In the genomic region with DNA sequence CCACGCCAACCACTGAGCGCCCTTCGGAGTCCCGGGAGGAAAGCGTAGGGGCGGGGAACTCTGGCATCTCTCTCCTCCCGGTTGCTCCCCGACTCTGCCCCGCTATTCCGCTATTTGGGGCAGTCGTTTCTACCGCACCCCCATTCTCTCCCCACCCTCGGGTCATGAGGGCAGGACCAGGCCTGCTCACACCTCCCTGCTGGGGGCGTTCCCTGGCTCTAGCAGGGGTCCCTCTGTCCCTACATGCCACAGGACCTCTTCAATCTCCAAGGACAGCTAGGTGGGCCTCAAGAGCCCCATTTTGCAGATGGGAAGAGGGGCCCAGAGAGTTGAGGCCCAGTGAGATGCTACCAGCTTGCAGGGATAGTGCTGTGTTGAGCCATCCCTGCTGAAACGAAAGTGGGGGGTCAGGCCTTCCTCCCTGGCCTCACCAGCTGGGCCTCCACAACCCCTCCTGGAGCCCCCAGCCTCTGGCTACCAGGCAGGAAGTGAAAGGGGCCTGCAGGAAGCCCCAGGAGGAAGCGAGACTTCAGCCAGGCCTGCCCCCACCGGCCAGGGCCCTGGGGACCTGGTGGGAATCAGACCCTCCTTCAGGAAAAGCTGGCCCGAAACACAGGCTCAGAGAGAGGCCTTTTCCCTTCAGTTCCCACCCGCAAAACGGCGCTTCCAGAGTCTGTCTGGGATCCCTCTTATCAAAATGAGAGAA, we compare ENCODE assay signal across 1 cellular context.
TF ChIP-seq lines count a peak whose summit lies in the region.

No MANE protein-coding gene starts in this region.

TF ChIP-seq in GM12878, 131 proteins besides CTCF, POLR2A, EP300 and RAD21 (continues in another document):
- peak; percentile 35; the same call in 1 of the 2 replicates for TF ChIP-seq ZNF217 (IDR thresholded peaks at IDR 0.05)
- TF ChIP-seq IKZF2 (IDR thresholded peaks at IDR 0.05): peak; percentile 85 to 87
- TF ChIP-seq MTA2 (IDR thresholded peaks at IDR 0.05; ENCODE audit: low read depth): peak; percentile 52; the same call in 1 of the 2 replicates
- TF ChIP-seq IKZF1 (conservative IDR thresholded peaks at IDR 0.05): peak; percentile 97
- TF ChIP-seq CREM (IDR thresholded peaks at IDR 0.05; ENCODE audit: low read depth): peak; percentile 61
- peak; percentile 38; the same call in 1 of the 2 replicates for TF ChIP-seq CHD2 (IDR thresholded peaks at IDR 0.05; ENCODE audit: borderline replicate concordance, low read depth, low read length)
- TF ChIP-seq MEF2B (IDR thresholded peaks at IDR 0.05; ENCODE audit: partially characterized antibody, poor library complexity, severe bottlenecking): peak; percentile 82
- TF ChIP-seq ZNF274 (IDR thresholded peaks at IDR 0.05; ENCODE audit: insufficient read depth, insufficient read length): no peak
- TF ChIP-seq ZNF622 (IDR thresholded peaks at IDR 0.05): no peak
- TF ChIP-seq KLF5 (IDR thresholded peaks at IDR 0.05; ENCODE audit: partially characterized antibody): no peak
- peak; percentile 50 for TF ChIP-seq RELA (IDR thresholded peaks at IDR 0.05; ENCODE audit: borderline replicate concordance, partially characterized antibody)
- TF ChIP-seq RFX5 (IDR thresholded peaks at IDR 0.05; ENCODE audit: low read depth, low read length): no peak
- TF ChIP-seq, protein P1, sequence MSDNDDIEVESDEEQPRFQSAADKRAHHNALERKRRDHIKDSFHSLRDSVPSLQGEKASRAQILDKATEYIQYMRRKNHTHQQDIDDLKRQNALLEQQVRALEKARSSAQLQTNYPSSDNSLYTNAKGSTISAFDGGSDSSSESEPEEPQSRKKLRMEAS (IDR thresholded peaks at IDR 0.05; ENCODE audit: low read depth, low read length): no peak; the same call in 1 of the 2 replicates
- TF ChIP-seq, protein P2, sequence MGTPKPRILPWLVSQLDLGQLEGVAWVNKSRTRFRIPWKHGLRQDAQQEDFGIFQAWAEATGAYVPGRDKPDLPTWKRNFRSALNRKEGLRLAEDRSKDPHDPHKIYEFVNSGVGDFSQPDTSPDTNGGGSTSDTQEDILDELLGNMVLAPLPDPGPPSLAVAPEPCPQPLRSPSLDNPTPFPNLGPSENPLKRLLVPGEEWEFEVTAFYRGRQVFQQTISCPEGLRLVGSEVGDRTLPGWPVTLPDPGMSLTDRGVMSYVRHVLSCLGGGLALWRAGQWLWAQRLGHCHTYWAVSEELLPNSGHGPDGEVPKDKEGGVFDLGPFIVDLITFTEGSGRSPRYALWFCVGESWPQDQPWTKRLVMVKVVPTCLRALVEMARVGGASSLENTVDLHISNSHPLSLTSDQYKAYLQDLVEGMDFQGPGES (IDR thresholded peaks at IDR 0.05): no peak
- no peak for TF ChIP-seq NR2C2 (IDR thresholded peaks at IDR 0.05; ENCODE audit: borderline replicate concordance, control insufficient read depth, insufficient read length, low read depth)
- TF ChIP-seq HDAC2 (IDR thresholded peaks at IDR 0.05): no peak
- TF ChIP-seq YBX1 (IDR thresholded peaks at IDR 0.05): no peak
- TF ChIP-seq, protein P3, sequence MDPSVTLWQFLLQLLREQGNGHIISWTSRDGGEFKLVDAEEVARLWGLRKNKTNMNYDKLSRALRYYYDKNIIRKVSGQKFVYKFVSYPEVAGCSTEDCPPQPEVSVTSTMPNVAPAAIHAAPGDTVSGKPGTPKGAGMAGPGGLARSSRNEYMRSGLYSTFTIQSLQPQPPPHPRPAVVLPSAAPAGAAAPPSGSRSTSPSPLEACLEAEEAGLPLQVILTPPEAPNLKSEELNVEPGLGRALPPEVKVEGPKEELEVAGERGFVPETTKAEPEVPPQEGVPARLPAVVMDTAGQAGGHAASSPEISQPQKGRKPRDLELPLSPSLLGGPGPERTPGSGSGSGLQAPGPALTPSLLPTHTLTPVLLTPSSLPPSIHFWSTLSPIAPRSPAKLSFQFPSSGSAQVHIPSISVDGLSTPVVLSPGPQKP (IDR thresholded peaks at IDR 0.05; ENCODE audit: low read depth, low read length): no peak
- TF ChIP-seq PAX5 (IDR thresholded peaks at IDR 0.05; ENCODE audit: borderline replicate concordance, low read depth, low read length): peak; percentile 49; the same call in 1 of the 2 replicates
- TF ChIP-seq PAX8 (IDR thresholded peaks at IDR 0.05): peak; percentile 88; the same call in 1 of the 2 replicates
- TF ChIP-seq ETV6 (conservative IDR thresholded peaks at IDR 0.05 in 1 of 2, IDR thresholded peaks at IDR 0.05 in 1 of 2; ENCODE audit: borderline replicate concordance in 1 of 2, low read depth in 1 of 2): peak in 1 of 2 experiments; percentile 99; a peak in 2 of 4 replicates
- TF ChIP-seq RBBP5 (conservative IDR thresholded peaks at IDR 0.05): no peak
- TF ChIP-seq TCF3 (IDR thresholded peaks at IDR 0.05; ENCODE audit: borderline replicate concordance, insufficient read depth, low read depth, low read length): peak; percentile 95
- no peak for TF ChIP-seq SIX5 (IDR thresholded peaks at IDR 0.05; ENCODE audit: low read depth, low read length, severe bottlenecking)
- TF ChIP-seq NFXL1 (IDR thresholded peaks at IDR 0.05; ENCODE audit: borderline replicate concordance): no peak
- TF ChIP-seq DPF2 (IDR thresholded peaks at IDR 0.05): peak; percentile 94
- TF ChIP-seq, protein P4, sequence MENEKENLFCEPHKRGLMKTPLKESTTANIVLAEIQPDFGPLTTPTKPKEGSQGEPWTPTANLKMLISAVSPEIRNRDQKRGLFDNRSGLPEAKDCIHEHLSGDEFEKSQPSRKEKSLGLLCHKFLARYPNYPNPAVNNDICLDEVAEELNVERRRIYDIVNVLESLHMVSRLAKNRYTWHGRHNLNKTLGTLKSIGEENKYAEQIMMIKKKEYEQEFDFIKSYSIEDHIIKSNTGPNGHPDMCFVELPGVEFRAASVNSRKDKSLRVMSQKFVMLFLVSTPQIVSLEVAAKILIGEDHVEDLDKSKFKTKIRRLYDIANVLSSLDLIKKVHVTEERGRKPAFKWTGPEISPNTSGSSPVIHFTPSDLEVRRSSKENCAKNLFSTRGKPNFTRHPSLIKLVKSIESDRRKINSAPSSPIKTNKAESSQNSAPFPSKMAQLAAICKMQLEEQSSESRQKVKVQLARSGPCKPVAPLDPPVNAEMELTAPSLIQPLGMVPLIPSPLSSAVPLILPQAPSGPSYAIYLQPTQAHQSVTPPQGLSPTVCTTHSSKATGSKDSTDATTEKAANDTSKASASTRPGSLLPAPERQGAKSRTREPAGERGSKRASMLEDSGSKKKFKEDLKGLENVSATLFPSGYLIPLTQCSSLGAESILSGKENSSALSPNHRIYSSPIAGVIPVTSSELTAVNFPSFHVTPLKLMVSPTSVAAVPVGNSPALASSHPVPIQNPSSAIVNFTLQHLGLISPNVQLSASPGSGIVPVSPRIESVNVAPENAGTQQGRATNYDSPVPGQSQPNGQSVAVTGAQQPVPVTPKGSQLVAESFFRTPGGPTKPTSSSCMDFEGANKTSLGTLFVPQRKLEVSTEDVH (IDR thresholded peaks at IDR 0.05; ENCODE audit: low read depth, partially characterized antibody): no peak
- TF ChIP-seq SUPT20H (IDR thresholded peaks at IDR 0.05; ENCODE audit: borderline replicate concordance, control insufficient read depth, low read depth, low read length): no peak
- TF ChIP-seq NRF1 (conservative IDR thresholded peaks at IDR 0.05; ENCODE audit: low read depth, low read length): no peak
- TF ChIP-seq SUZ12 (IDR thresholded peaks at IDR 0.05; ENCODE audit: unreplicated experiment): no peak
- TF ChIP-seq SPI1 (IDR thresholded peaks at IDR 0.05; ENCODE audit: borderline replicate concordance, insufficient read depth, low read depth, low read length): peak; percentile 94
- TF ChIP-seq, protein P5, sequence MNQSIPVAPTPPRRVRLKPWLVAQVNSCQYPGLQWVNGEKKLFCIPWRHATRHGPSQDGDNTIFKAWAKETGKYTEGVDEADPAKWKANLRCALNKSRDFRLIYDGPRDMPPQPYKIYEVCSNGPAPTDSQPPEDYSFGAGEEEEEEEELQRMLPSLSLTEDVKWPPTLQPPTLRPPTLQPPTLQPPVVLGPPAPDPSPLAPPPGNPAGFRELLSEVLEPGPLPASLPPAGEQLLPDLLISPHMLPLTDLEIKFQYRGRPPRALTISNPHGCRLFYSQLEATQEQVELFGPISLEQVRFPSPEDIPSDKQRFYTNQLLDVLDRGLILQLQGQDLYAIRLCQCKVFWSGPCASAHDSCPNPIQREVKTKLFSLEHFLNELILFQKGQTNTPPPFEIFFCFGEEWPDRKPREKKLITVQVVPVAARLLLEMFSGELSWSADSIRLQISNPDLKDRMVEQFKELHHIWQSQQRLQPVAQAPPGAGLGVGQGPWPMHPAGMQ (IDR thresholded peaks at IDR 0.05; ENCODE audit: borderline replicate concordance): no peak
- TF ChIP-seq TBL1XR1 (IDR thresholded peaks at IDR 0.05; ENCODE audit: low read depth, low read length): 0 out of 2 replicates have a peak, but pooled peaks have one; percentile 17
- no peak for TF ChIP-seq CBX3 (IDR thresholded peaks at IDR 0.05; ENCODE audit: borderline replicate concordance, low read depth)
- TF ChIP-seq TAF1 (IDR thresholded peaks at IDR 0.05; ENCODE audit: borderline replicate concordance, low read depth, low read length): peak; percentile 12; the same call in 1 of the 2 replicates
- no peak for TF ChIP-seq ZNF24 (IDR thresholded peaks at IDR 0.05)
- TF ChIP-seq JUND (IDR thresholded peaks at IDR 0.05; ENCODE audit: low read depth, low read length): no peak
- TF ChIP-seq BCL11A (IDR thresholded peaks at IDR 0.05; ENCODE audit: low read depth, low read length): peak; percentile 80
- TF ChIP-seq, protein P6, sequence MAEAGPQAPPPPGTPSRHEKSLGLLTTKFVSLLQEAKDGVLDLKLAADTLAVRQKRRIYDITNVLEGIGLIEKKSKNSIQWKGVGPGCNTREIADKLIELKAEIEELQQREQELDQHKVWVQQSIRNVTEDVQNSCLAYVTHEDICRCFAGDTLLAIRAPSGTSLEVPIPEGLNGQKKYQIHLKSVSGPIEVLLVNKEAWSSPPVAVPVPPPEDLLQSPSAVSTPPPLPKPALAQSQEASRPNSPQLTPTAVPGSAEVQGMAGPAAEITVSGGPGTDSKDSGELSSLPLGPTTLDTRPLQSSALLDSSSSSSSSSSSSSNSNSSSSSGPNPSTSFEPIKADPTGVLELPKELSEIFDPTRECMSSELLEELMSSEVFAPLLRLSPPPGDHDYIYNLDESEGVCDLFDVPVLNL (IDR thresholded peaks at IDR 0.05; ENCODE audit: low read depth, low read length): no peak
- no peak; the same call in 1 of the 2 replicates for TF ChIP-seq YY1 (IDR thresholded peaks at IDR 0.05; ENCODE audit: low read depth, low read length)
- no peak for TF ChIP-seq WRNIP1 (IDR thresholded peaks at IDR 0.05; ENCODE audit: borderline replicate concordance, low read depth, low read length)
- no peak for TF ChIP-seq NFYA (IDR thresholded peaks at IDR 0.05; ENCODE audit: borderline replicate concordance, low read depth, low read length)
- no peak for TF ChIP-seq MYC (IDR thresholded peaks at IDR 0.05; ENCODE audit: insufficient read depth, insufficient read length, insufficient replicate concordance, low read length, severe bottlenecking)
- no peak for TF ChIP-seq BRCA1 (IDR thresholded peaks at IDR 0.05; ENCODE audit: low read depth, low read length)
- TF ChIP-seq GABPA (IDR thresholded peaks at IDR 0.05; ENCODE audit: low read depth): no peak
- peak; percentile 16; the same call in 1 of the 2 replicates for TF ChIP-seq ASH2L (IDR thresholded peaks at IDR 0.05; ENCODE audit: borderline replicate concordance, low read depth)
- TF ChIP-seq KDM1A (IDR thresholded peaks at IDR 0.05; ENCODE audit: borderline replicate concordance): no peak
- no peak for TF ChIP-seq CHD1 (IDR thresholded peaks at IDR 0.05; ENCODE audit: low read depth, low read length)
- no peak for TF ChIP-seq FOXK2 (IDR thresholded peaks at IDR 0.05)
- TF ChIP-seq, protein P7, sequence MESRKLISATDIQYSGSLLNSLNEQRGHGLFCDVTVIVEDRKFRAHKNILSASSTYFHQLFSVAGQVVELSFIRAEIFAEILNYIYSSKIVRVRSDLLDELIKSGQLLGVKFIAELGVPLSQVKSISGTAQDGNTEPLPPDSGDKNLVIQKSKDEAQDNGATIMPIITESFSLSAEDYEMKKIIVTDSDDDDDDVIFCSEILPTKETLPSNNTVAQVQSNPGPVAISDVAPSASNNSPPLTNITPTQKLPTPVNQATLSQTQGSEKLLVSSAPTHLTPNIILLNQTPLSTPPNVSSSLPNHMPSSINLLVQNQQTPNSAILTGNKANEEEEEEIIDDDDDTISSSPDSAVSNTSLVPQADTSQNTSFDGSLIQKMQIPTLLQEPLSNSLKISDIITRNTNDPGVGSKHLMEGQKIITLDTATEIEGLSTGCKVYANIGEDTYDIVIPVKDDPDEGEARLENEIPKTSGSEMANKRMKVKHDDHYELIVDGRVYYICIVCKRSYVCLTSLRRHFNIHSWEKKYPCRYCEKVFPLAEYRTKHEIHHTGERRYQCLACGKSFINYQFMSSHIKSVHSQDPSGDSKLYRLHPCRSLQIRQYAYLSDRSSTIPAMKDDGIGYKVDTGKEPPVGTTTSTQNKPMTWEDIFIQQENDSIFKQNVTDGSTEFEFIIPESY (IDR thresholded peaks at IDR 0.05): no peak
- TF ChIP-seq IRF4 (IDR thresholded peaks at IDR 0.05; ENCODE audit: low read depth, low read length): peak; percentile 50; the same call in 1 of the 2 replicates
- TF ChIP-seq HDAC6 (IDR thresholded peaks at IDR 0.05; ENCODE audit: unreplicated experiment): no peak
- TF ChIP-seq PML (IDR thresholded peaks at IDR 0.05; ENCODE audit: low read length): no peak
- no peak for TF ChIP-seq MYB (IDR thresholded peaks at IDR 0.05; ENCODE audit: borderline replicate concordance, low read depth, low read length)
- TF ChIP-seq ESRRA (IDR thresholded peaks at IDR 0.05; ENCODE audit: low read length): no peak
- TF ChIP-seq, protein P8, sequence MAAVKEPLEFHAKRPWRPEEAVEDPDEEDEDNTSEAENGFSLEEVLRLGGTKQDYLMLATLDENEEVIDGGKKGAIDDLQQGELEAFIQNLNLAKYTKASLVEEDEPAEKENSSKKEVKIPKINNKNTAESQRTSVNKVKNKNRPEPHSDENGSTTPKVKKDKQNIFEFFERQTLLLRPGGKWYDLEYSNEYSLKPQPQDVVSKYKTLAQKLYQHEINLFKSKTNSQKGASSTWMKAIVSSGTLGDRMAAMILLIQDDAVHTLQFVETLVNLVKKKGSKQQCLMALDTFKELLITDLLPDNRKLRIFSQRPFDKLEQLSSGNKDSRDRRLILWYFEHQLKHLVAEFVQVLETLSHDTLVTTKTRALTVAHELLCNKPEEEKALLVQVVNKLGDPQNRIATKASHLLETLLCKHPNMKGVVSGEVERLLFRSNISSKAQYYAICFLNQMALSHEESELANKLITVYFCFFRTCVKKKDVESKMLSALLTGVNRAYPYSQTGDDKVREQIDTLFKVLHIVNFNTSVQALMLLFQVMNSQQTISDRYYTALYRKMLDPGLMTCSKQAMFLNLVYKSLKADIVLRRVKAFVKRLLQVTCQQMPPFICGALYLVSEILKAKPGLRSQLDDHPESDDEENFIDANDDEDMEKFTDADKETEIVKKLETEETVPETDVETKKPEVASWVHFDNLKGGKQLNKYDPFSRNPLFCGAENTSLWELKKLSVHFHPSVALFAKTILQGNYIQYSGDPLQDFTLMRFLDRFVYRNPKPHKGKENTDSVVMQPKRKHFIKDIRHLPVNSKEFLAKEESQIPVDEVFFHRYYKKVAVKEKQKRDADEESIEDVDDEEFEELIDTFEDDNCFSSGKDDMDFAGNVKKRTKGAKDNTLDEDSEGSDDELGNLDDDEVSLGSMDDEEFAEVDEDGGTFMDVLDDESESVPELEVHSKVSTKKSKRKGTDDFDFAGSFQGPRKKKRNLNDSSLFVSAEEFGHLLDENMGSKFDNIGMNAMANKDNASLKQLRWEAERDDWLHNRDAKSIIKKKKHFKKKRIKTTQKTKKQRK (IDR thresholded peaks at IDR 0.05; ENCODE audit: low read depth, low read length): no peak
- TF ChIP-seq HDGF (IDR thresholded peaks at IDR 0.05): 0 out of 2 replicates have a peak, but pooled peaks have one; percentile 65
- no peak for TF ChIP-seq SMC3 (IDR thresholded peaks at IDR 0.05; ENCODE audit: borderline replicate concordance, low read length)
